17 cellular contexts compared by ENCODE assay signal in the genomic region with DNA sequence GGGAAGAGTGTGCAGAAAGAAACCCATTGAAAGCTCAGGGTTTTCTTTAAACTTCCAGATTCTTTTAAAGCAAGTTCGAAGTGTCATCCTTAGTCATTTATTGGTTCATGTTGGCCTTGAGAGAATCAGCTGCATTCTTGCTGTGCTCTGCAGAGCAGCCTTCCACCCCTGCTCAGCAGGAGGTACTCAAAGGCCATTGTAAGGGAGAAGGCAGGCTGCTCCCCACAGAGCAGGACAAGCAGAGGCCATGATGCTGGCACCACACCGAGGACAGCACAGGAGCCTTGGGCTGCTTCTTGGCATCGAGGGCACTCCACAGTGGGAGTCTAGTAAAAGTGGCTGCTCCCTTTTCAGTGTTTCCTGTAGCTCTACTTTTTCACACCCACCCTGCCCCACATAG. TPM values are rescaled to one million over a fixed set of nuclear protein-coding genes. Genes with fewer than 3 reads are reported as not detected.
DNase-seq lines count a peak whose midpoint lies in the region; ATAC-seq and TF ChIP-seq lines count a peak whose summit lies in the region.
"Had no signal": no experiment of that assay in that cellular context is flagged by ENCODE, and none has a peak within 500 bp of the region (broad histone marks: within the 10 kb centered on the region; RNA-seq: fewer than 3 reads in every experiment).

No MANE protein-coding gene starts in this region.

- TF ChIP-seq CTCF in adrenal gland (IDR thresholded peaks at IDR 0.05) (no peak), spleen (IDR thresholded peaks at IDR 0.05 in 8 of 11, conservative IDR thresholded peaks at IDR 0.05 in 3 of 11) (no peak), CD14-positive monocyte (IDR thresholded peaks at IDR 0.05) (no peak)

- in situ Hi-C loops in GM23248 (cut with MboI) = no loop called here

- no peak overlapping the region for H3K4me3 Mint-ChIP-seq in CD14-positive monocyte
- H3K4me3 Mint-ChIP-seq: activated CD4-positive, alpha-beta T cell treated with anti-CD3 and anti-CD28 coated beads for 36 hours; activated T-cell treated with anti-CD3 and anti-CD28 coated beads, Interleukin-2, amount 50 U/mL, for 4 hours; T-helper 1 cell treated with Interleukin-12 subunit alpha and Interleukin-12 subunit beta and Interleukin-4 antibody, amounts not matched to agents 30 μg/mL and 1 μg/mL, for 36 hours had no signal

- no peaks in the 10 kb centered on the region for H3K27me3 ChIP-seq in GM23248 (replicated peaks; ENCODE audit: insufficient read depth)
- H3K27me3 ChIP-seq in adrenal gland = no peaks in the 10 kb centered on the region
- H3K27me3 ChIP-seq in iPS-18a (ENCODE audit: control insufficient read depth, insufficient read depth, low read length) = no peaks in the 10 kb centered on the region
- no peaks in the 10 kb centered on the region for H3K27me3 ChIP-seq in spleen (replicated peaks in 1 of 7)
- H3K27me3 ChIP-seq: Peyer's patch, uterus had no signal

- peak overlapping the region; percentile 30; the same call in 1 of the 2 replicates for H3K9ac ChIP-seq in GM23248
- no peak overlapping the region for H3K9ac ChIP-seq in iPS-18a (ENCODE audit: low read length)

- peaks cover 51% of the 10 kb centered on the region for H3K79me2 ChIP-seq in GM23248 (ENCODE audit: insufficient read depth)

- no peaks in the 10 kb centered on the region for H3K9me2 ChIP-seq in GM23248 (ENCODE audit: insufficient read depth)

- H3K4me3 ChIP-seq in GM23248 (no peak overlapping the region), adrenal gland (no peak overlapping the region), iPS-18a (ENCODE audit: low read length) (peak overlapping the region; percentile 2), spleen (no peak overlapping the region)
- H3K4me3 ChIP-seq: Peyer's patch, uterus had no signal

- intact Hi-C loops in adrenal gland (cut with DNase I) (no loop called here), spleen (cut with DNase I; ENCODE audit: low total_unique reads) (no loop called here), CD14-positive monocyte (cut with micrococcal nuclease) (loop anchor here in 1 of 2 donors (10.0 kb wide), 1 partner anchor 166 kb away; no protein-coding TSS in a partner anchor)

- TF ChIP-seq POLR2A in adrenal gland (IDR thresholded peaks at IDR 0.05) (peak in 1 of 2 donors; percentile 57), spleen (IDR thresholded peaks at IDR 0.05) (no peak)

- H4K20me1 ChIP-seq in GM23248 (ENCODE audit: insufficient read depth) = no peaks in the 10 kb centered on the region

- peak overlapping the region; percentile 16 for H3K4me2 ChIP-seq in GM23248 (ENCODE audit: unreplicated experiment)

- H3K36me3 ChIP-seq in GM23248 (ENCODE audit: low read depth) (peaks cover 57% of the 10 kb centered on the region), adrenal gland (replicated peaks in 1 of 2) (peaks cover 0 to 83% of the 10 kb centered on the region in 2 donors), iPS-18a (ENCODE audit: control insufficient read depth, low read depth, low read length) (peaks cover 57% of the 10 kb centered on the region), spleen (peaks cover 3 to 100% (median 94%) of the 10 kb centered on the region in 6 donors)
- H3K36me3 ChIP-seq: uterus had no signal

- no peaks in the 10 kb centered on the region for H3K4me1 Mint-ChIP-seq in CD14-positive monocyte
- H3K4me1 Mint-ChIP-seq: activated CD4-positive, alpha-beta T cell treated with anti-CD3 and anti-CD28 coated beads for 36 hours had no signal

- peak; percentile 66 for DNase-seq in GM23248
- DNase-seq in adrenal gland = peak in 6 of 7 donors; percentile 57 to 83 (median 76)
- peak; percentile 35 for DNase-seq in spleen
- DNase-seq in substantia nigra (lab: John Stamatoyannopoulos, UW) = no peak
- DNase-seq in CD14-positive monocyte (ENCODE audit: low spot score) = no peak
- no peak for DNase-seq in activated gamma-delta T cell (lab: John Stamatoyannopoulos, UW)
- DNase-seq: activated CD4-positive, alpha-beta T cell treated with anti-CD3 and anti-CD28 coated beads for 36 hours; activated T-cell treated with anti-CD3 and anti-CD28 coated beads, Interleukin-2, amount 50 U/mL, for 4 hours; GOT3; NCI-H1694 treated with DMSO at 0.1 percent for 48 hours; NCI-H69; Peyer's patch; uterus had no signal

- H3K9me3 ChIP-seq in GM23248 (ENCODE audit: low read depth) (no peaks in the 10 kb centered on the region), adrenal gland (replicated peaks in 1 of 3) (no peaks in the 10 kb centered on the region), iPS-18a (ENCODE audit: control insufficient read depth, low read depth, low read length) (no peaks in the 10 kb centered on the region), spleen (no peaks in the 10 kb centered on the region)
- H3K9me3 ChIP-seq: Peyer's patch, uterus had no signal

- peaks cover 54% of the 10 kb centered on the region for H3K4me1 ChIP-seq in GM23248 (ENCODE audit: insufficient read depth)
- H3K4me1 ChIP-seq in adrenal gland (replicated peaks in 1 of 2) = peaks cover 23 to 37% of the 10 kb centered on the region in 2 donors
- peaks cover 8% of the 10 kb centered on the region for H3K4me1 ChIP-seq in iPS-18a (ENCODE audit: control insufficient read depth, low read depth, low read length)
- H3K4me1 ChIP-seq in spleen = peaks cover 0 to 13% (median 0%) of the 10 kb centered on the region in 6 donors

- peak overlapping the region in 1 of 7 donors; percentile 58 for H3K27ac Mint-ChIP-seq in CD14-positive monocyte
- H3K27ac Mint-ChIP-seq: activated CD4-positive, alpha-beta T cell treated with anti-CD3 and anti-CD28 coated beads for 36 hours; progenitor cell of endocrine pancreas; T-helper 1 cell treated with Interleukin-12 subunit alpha and Interleukin-12 subunit beta and Interleukin-4 antibody, amounts not matched to agents 30 μg/mL and 1 μg/mL, for 36 hours had no signal

- H3K27ac ChIP-seq in GM23248 = peak overlapping the region; percentile 96
- H3K27ac ChIP-seq in adrenal gland = peak overlapping the region in 4 of 5 donors; percentile 39 to 94 (median 62)
- H3K27ac ChIP-seq in iPS-18a (ENCODE audit: low read length) = no peak overlapping the region
- H3K27ac ChIP-seq in spleen = no peak overlapping the region
- no peak overlapping the region for H3K27ac ChIP-seq in substantia nigra (ENCODE audit: low read depth, low read length, poor library complexity, severe bottlenecking)

- 69 to 76% methylated on average over 3 of the region's 3 CpGs for WGBS in GM23248 (ENCODE audit: low coverage in 1 of 2, low lambda C conversion rate in 2 of 2, missing lambda C conversion rate in 2 of 2), 2 experiments
- 36 to 50% (median 38%) methylated on average over 1 to 3 of the region's 3 CpGs for WGBS in adrenal gland, 4 donors
- 76 to 91% (median 90%) methylated on average over 3 of the region's 3 CpGs for WGBS in spleen, 5 donors

- H2AFZ ChIP-seq in GM23248 = no peak overlapping the region

- peaks cover 67% of the 10 kb centered on the region for H3F3A ChIP-seq in GM23248 (ENCODE audit: insufficient read depth)

- H3K27me3 Mint-ChIP-seq in CD14-positive monocyte (ENCODE audit: low read depth in 3 of 3) = peaks cover 0 to 2% (median 2%) of the 10 kb centered on the region in 3 donors
- H3K27me3 Mint-ChIP-seq: activated CD4-positive, alpha-beta T cell treated with anti-CD3 and anti-CD28 coated beads for 36 hours; progenitor cell of endocrine pancreas had no signal

- H3K9me3 Mint-ChIP-seq in CD14-positive monocyte = no peaks in the 10 kb centered on the region
- H3K9me3 Mint-ChIP-seq: activated T-cell treated with anti-CD3 and anti-CD28 coated beads, Interleukin-2, amount 50 U/mL, for 4 hours; T-helper 1 cell treated with Interleukin-12 subunit alpha and Interleukin-12 subunit beta and Interleukin-4 antibody, amounts not matched to agents 30 μg/mL and 1 μg/mL, for 36 hours had no signal

- H3K36me3 Mint-ChIP-seq in CD14-positive monocyte = peaks cover 78 to 100% of the 10 kb centered on the region in 2 donors

- no peak for ATAC-seq in HG03432 (IDR thresholded peaks at IDR 0.05; ENCODE audit: unreplicated experiment)
- ATAC-seq: activated CD4-positive, alpha-beta T cell treated with anti-CD3 and anti-CD28 coated beads for 36 hours; activated T-cell treated with anti-CD3 and anti-CD28 coated beads, Interleukin-2, amount 50 U/mL, for 4 hours had no signal

RNA-seq across cellular contexts. Expression of a gene that starts 29.6 kb away (rescaled TPM):
- 59.4 and 61.8 TPM in 2 replicates for total RNA-seq in GM23248 (2014; rRNA removed; shearing (Covaris generic))
- 95.7 and 96.1 TPM in 2 replicates for polyA plus RNA-seq in GM23248 (2016; fragmentation: Nextera tagmentation; extraction: Ambion mirVana)
- total RNA-seq in adrenal gland = 100 to 1,000 TPM in 6 of 8 donors, 10 to 100 TPM in 2; 85.9 to 174 (median 136) TPM
- 100 to 1,000 TPM; 119 to 170 (median 163) TPM for polyA plus RNA-seq in adrenal gland
- total RNA-seq in spleen = 100 to 1,000 TPM in 2 of 7 donors, 10 to 100 TPM in 5; 49.7 to 108 (median 94.4) TPM
- polyA plus RNA-seq in spleen = 10 to 100 TPM; 37.5 to 58.7 (median 37.7) TPM
- polyA plus RNA-seq in CD14-positive monocyte = 10 to 100 TPM; 45.1 to 50.2 TPM

RNA-seq across cellular contexts. Expression of a gene that starts 39.3 kb away (rescaled TPM):
- 37.1 and 45.8 TPM in 2 replicates for total RNA-seq in GM23248 (2014; rRNA removed; shearing (Covaris generic))
- polyA plus RNA-seq in GM23248 (2016; fragmentation: Nextera tagmentation; extraction: Ambion mirVana) (24.8 and 28.0 TPM in 2 replicates), adrenal gland (10 to 100 TPM; 34.9 to 40.6 (median 35.2) TPM), spleen (10 to 100 TPM in 2 of 3 donors, 1 to 10 TPM in 1; 7.2 to 10.9 (median 10.4) TPM), CD14-positive monocyte (1 to 10 TPM; 6.6 to 8.7 TPM)
- total RNA-seq in adrenal gland (100 to 1,000 TPM in 2 of 8 donors, 10 to 100 TPM in 6; 53.1 to 115 (median 74.6) TPM), spleen (10 to 100 TPM; 16.0 to 23.7 (median 19.6) TPM)

RNA-seq across cellular contexts. Expression of a gene that starts 41.6 kb away (rescaled TPM):
- 30.2 and 48.3 TPM in 2 replicates for total RNA-seq in GM23248 (2014; rRNA removed; shearing (Covaris generic))
- polyA plus RNA-seq in GM23248 (2016; fragmentation: Nextera tagmentation; extraction: Ambion mirVana) (17.1 and 19.7 TPM in 2 replicates), adrenal gland (10 to 100 TPM; 33.2 to 68.1 (median 36.4) TPM), spleen (1 to 10 TPM; 1.5 to 3.5 (median 3.4) TPM), CD14-positive monocyte (1 to 10 TPM in 1 of 2 donors, under 1 TPM in 1; 0.97 to 2.5 TPM)
- total RNA-seq in adrenal gland (100 to 1,000 TPM in 5 of 8 donors, 10 to 100 TPM in 3; 48.6 to 246 (median 149) TPM), spleen (1 to 10 TPM; 2.8 to 9.9 (median 7.1) TPM)

RNA-seq across cellular contexts. Expression of a gene that starts 44.8 kb away (rescaled TPM):
- 2.1 and 2.9 TPM in 2 replicates for total RNA-seq in GM23248 (2014; rRNA removed; shearing (Covaris generic))
- 4.3 and 4.6 TPM in 2 replicates for polyA plus RNA-seq in GM23248 (2016; fragmentation: Nextera tagmentation; extraction: Ambion mirVana)
- total RNA-seq in adrenal gland = 10 to 100 TPM; 13.1 to 30.6 (median 23.6) TPM
- polyA plus RNA-seq in adrenal gland = 10 to 100 TPM in 2 of 3 donors, 1 to 10 TPM in 1; 7.9 to 71.3 (median 44.5) TPM
- total RNA-seq in spleen = 10 to 100 TPM; 14.1 to 24.6 (median 20.2) TPM
- 10 to 100 TPM; 22.8 to 32.8 (median 31.8) TPM for polyA plus RNA-seq in spleen
- polyA plus RNA-seq in CD14-positive monocyte = 1 to 10 TPM; 4.8 to 6.2 TPM

RNA-seq across cellular contexts. Expression of a gene that starts 57.6 kb away (rescaled TPM):
- 11.6 and 16.2 TPM in 2 replicates for total RNA-seq in GM23248 (2014; rRNA removed; shearing (Covaris generic))
- 9.5 and 10.6 TPM in 2 replicates for polyA plus RNA-seq in GM23248 (2016; fragmentation: Nextera tagmentation; extraction: Ambion mirVana)
- 100 to 1,000 TPM in 1 of 8 donors, 10 to 100 TPM in 7; 25.1 to 159 (median 46.8) TPM for total RNA-seq in adrenal gland
- 10 to 100 TPM; 23.3 to 26.0 (median 24.4) TPM for polyA plus RNA-seq in adrenal gland
- 10 to 100 TPM; 23.4 to 43.1 (median 27.8) TPM for total RNA-seq in spleen
- polyA plus RNA-seq in spleen = 10 to 100 TPM; 12.9 to 26.7 (median 15.1) TPM
- 1 to 10 TPM; 2.2 to 2.5 TPM for polyA plus RNA-seq in CD14-positive monocyte

Comparison
In these comparisons a context has a peak if more than half of its experiments do, and no peak if none do; other contexts are left out.
1. DNase-seq: peak in GM23248 (single experiment), adrenal gland (6 of 7) and spleen (single experiment); none in substantia nigra (0 of 49), CD14-positive monocyte (single experiment) and activated gamma-delta T cell (single experiment).
2. H3K27ac ChIP-seq: peak in GM23248 (single experiment) and adrenal gland (4 of 5); none in iPS-18a (single experiment), spleen (0 of 8) and substantia nigra (single experiment).